In genomic region chr16:84186685-84187437, GRCh38 we compare ENCODE assay signal across 8 cellular contexts. TPM values are rescaled to one million over a fixed set of nuclear protein-coding genes. Genes with fewer than 3 reads are reported as not detected.
DNase-seq lines count a peak whose midpoint lies in the region; ATAC-seq and TF ChIP-seq lines count a peak whose summit lies in the region.

Gene TAF1C (minus strand): TSS chr16:84187057. CDS start chr16:84184988, 2,069 bp downstream.

- H3K4me3 ChIP-seq in BE2C (ENCODE audit: low read depth, low read length) (peak within 1 kb of the TSS; percentile 99), colonic mucosa (peak within 1 kb of the TSS; percentile 88)

- intact Hi-C loops in colonic mucosa (cut with DNase I), result loop anchor here (2.0 to 10.0 kb wide), 3 partner anchors 102 to 298 kb away; partner anchors contain the start of gene NECAB2

- DNase-seq in BE2C (peak; percentile 92), NCI-H524 treated with DMSO at 0.1 percent for 48 hours (lab: John Stamatoyannopoulos, UW) (peak; percentile 54), colonic mucosa (peak; percentile 92)
- DNase-seq in activated CD4-positive, alpha-beta T cell treated with anti-CD3 and anti-CD28 coated beads for 4 hours, result peak; percentile 88
- DNase-seq in stimulated activated CD4-positive, alpha-beta T cell treated with anti-CD3 and anti-CD28 coated beads, Interleukin-1b, Interleukin-23, amount 100 ng/mL, for 4 hours (ENCODE audit: low read depth in 2 of 2), result peak; percentile 89 to 90

- no peaks in the 10 kb centered on the region for H3K27me3 ChIP-seq in BE2C
- no peaks in the 10 kb centered on the region for H3K27me3 ChIP-seq in colonic mucosa
- no peaks in the 10 kb centered on the region for H3K27me3 ChIP-seq in layer of hippocampus (ENCODE audit: control insufficient read depth, insufficient read depth, low read length)

- H3K27ac ChIP-seq in colonic mucosa, result peak within 1 kb of the TSS; percentile 49
- H3K27ac ChIP-seq in layer of hippocampus (ENCODE audit: low read depth, low read length), result peak within 1 kb of the TSS; percentile 71

- peak; percentile 86 for ATAC-seq in HG03439 (IDR thresholded peaks at IDR 0.05; ENCODE audit: unreplicated experiment)

- H3K9ac ChIP-seq in colonic mucosa (ENCODE audit: low read depth in 2 of 2, low read length in 2 of 2), result peak within 1 kb of the TSS; percentile 90 to 91

- H3K36me3 ChIP-seq in BE2C (peaks cover 21% of the 10 kb centered on the region), colonic mucosa (no peaks in the 10 kb centered on the region)

- no peaks in the 10 kb centered on the region for H3K4me1 ChIP-seq in BE2C
- no peaks in the 10 kb centered on the region for H3K4me1 ChIP-seq in colonic mucosa

- TF ChIP-seq CTCF in BE2C (IDR thresholded peaks at IDR 0.05; ENCODE audit: low read depth, low read length), result peak; percentile 92
- TF ChIP-seq CTCF in colonic mucosa (IDR thresholded peaks at IDR 0.05), result peak; percentile 94

- H3K9me3 ChIP-seq in BE2C, result no peaks in the 10 kb centered on the region
- H3K9me3 ChIP-seq in colonic mucosa, result no peaks in the 10 kb centered on the region

- peak; percentile 86 for TF ChIP-seq POLR2A in GM19193 (IDR thresholded peaks at IDR 0.05; ENCODE audit: extremely low read depth, insufficient read depth, insufficient read length)

RNA-seq across cellular contexts. Expression of gene TAF1C, which starts in this region (rescaled TPM):
- polyA plus RNA-seq in BE2C (2012; ENCODE audit: insufficient read depth, insufficient read length, low read depth), result 73.4 TPM
- 10 to 100 TPM; 17.2 to 45.6 TPM for total RNA-seq in colonic mucosa

Comparison
In these comparisons a context has a peak if more than half of its experiments do, and no peak if none do; other contexts are left out.
1. Peak in every context shown above with its lines: DNase-seq, ATAC-seq, H3K4me3 ChIP-seq and H3K27ac ChIP-seq.